In genomic region chr4:122099896-122100295, GRCh38 we compare ENCODE assay signal across 14 cellular contexts. TPM values are rescaled to one million over a fixed set of nuclear protein-coding genes. Genes with fewer than 3 reads are reported as not detected.
DNase-seq lines count a peak whose midpoint lies in the region; ATAC-seq, FAIRE-seq and TF ChIP-seq lines count a peak whose summit lies in the region.
"Had no signal": no experiment of that assay in that cellular context is flagged by ENCODE, and none has a peak within 500 bp of the region (broad histone marks: within the 10 kb centered on the region; RNA-seq: fewer than 3 reads in every experiment).

No MANE protein-coding gene starts in this region.

- H3F3A ChIP-seq in SK-N-SH (replicated peaks; ENCODE audit: insufficient read depth), result no peaks in the 10 kb centered on the region

- H3K9ac ChIP-seq in SK-N-SH, result no peak overlapping the region

- H3K4me3 ChIP-seq in epithelial cell of esophagus (ENCODE audit: low read length), result no peak overlapping the region
- H3K4me3 ChIP-seq in SK-N-SH (ENCODE audit: low read depth in 2 of 2, low read length in 1 of 2), result no peak overlapping the region
- H3K4me3 ChIP-seq: tibial nerve had no signal

- H3K9me2 ChIP-seq in SK-N-SH, result no peaks in the 10 kb centered on the region

- CTCF ChIA-PET in SK-N-SH (lab: Yijun Ruan, JAX), result no interaction called here

- no peaks in the 10 kb centered on the region; a peak in 1 of 4 replicates for H3K4me1 ChIP-seq in SK-N-SH (ENCODE audit: control insufficient read depth in 1 of 2, insufficient read depth in 2 of 2, low read depth in 1 of 2, low read length in 1 of 2)
- H3K4me1 ChIP-seq: tibial nerve had no signal

- POLR2A ChIA-PET in SK-N-SH (lab: Yijun Ruan, JAX), result no interaction called here

- TF ChIP-seq EP300 in SK-N-SH (IDR thresholded peaks at IDR 0.05; ENCODE audit: borderline replicate concordance in 1 of 2, low read depth in 1 of 2, low read length in 1 of 2), result no peak

- no peak overlapping the region for H2AFZ ChIP-seq in SK-N-SH (ENCODE audit: low read depth)

- ATAC-seq in GM21381 (IDR thresholded peaks at IDR 0.05; ENCODE audit: unreplicated experiment), result no peak
- ATAC-seq: naive thymus-derived CD8-positive, alpha-beta T cell had no signal

- TF ChIP-seq CTCF in epithelial cell of esophagus (IDR thresholded peaks at IDR 0.05; ENCODE audit: insufficient read depth, low read depth, low read length, missing control alignments) (no peak), SK-N-SH (IDR thresholded peaks at IDR 0.05) (no peak)

- H3K27ac ChIP-seq in SK-N-SH (ENCODE audit: low read depth in 2 of 2, low read length in 1 of 2), result no peak overlapping the region
- H3K27ac ChIP-seq: epithelial cell of prostate, tibial nerve had no signal

- no peaks in the 10 kb centered on the region for H4K20me1 ChIP-seq in SK-N-SH (ENCODE audit: insufficient read depth)

- WGBS in SK-N-SH (ENCODE audit: low lambda C conversion rate), result 4% methylated on average over 2 of the region's 2 CpGs

- H3K36me3 ChIP-seq in SK-N-SH (replicated peaks in 1 of 2; ENCODE audit: control insufficient read depth in 1 of 2, insufficient read depth in 2 of 2, low read length in 1 of 2), result no peaks in the 10 kb centered on the region
- H3K36me3 ChIP-seq: tibial nerve had no signal

- no peak for FAIRE-seq in H54 (lab: Jason Lieb, UNC)

- no peak overlapping the region for H3K4me2 ChIP-seq in SK-N-SH

- no peaks in the 10 kb centered on the region for H3K9me3 ChIP-seq in SK-N-SH
- H3K9me3 ChIP-seq: tibial nerve had no signal

- peaks cover 4% of the 10 kb centered on the region; the same call in 1 of the 2 replicates for H3K27me3 ChIP-seq in SK-N-SH (ENCODE audit: insufficient read depth)
- H3K27me3 ChIP-seq: tibial nerve had no signal

- no peak for TF ChIP-seq POLR2A in H54 (IDR thresholded peaks at IDR 0.05; ENCODE audit: low read depth, low read length)

- DNase-seq in EH (ENCODE audit: low read depth) (peak; percentile 91), M059J (ENCODE audit: low read depth) (peak; percentile 75), epithelial cell of esophagus (ENCODE audit: low read depth) (peak; percentile 13), myocyte (ENCODE audit: low read depth) (peak; percentile 39), SK-N-SH (no peak), NCI-H748 (lab: John Stamatoyannopoulos, UW; ENCODE audit: unreplicated experiment) (no peak), H54 (ENCODE audit: insufficient read length, low spot score) (no peak)
- DNase-seq: hippocampal formation; naive thymus-derived CD8-positive, alpha-beta T cell; SHP77; stimulated activated CD4-positive, alpha-beta T cell treated with anti-CD3 and anti-CD28 coated beads, Interleukin-1b, Interleukin-23, amount 100 ng/mL, for 48 hours had no signal

- TF ChIP-seq RAD21 in SK-N-SH (IDR thresholded peaks at IDR 0.05; ENCODE audit: low read length), result no peak

- no peaks in the 10 kb centered on the region for H3K79me2 ChIP-seq in SK-N-SH (ENCODE audit: insufficient read depth)

TF ChIP-seq in SK-N-SH, 30 proteins besides CTCF, POLR2A, EP300 and RAD21:
- no peak for TF ChIP-seq NRF1 (IDR thresholded peaks at IDR 0.05; ENCODE audit: low read depth, low read length)
- TF ChIP-seq REST (IDR thresholded peaks at IDR 0.05; ENCODE audit: low read depth, low read length), result no peak
- no peak for TF ChIP-seq ELF1 (IDR thresholded peaks at IDR 0.05)
- no peak for TF ChIP-seq TAF1 (IDR thresholded peaks at IDR 0.05; ENCODE audit: borderline replicate concordance, low read depth, low read length)
- no peak for TF ChIP-seq USF2 (IDR thresholded peaks at IDR 0.05; ENCODE audit: borderline replicate concordance, low read depth, low read length)
- TF ChIP-seq PBX3 (IDR thresholded peaks at IDR 0.05), result no peak
- no peak for TF ChIP-seq USF1 (IDR thresholded peaks at IDR 0.05; ENCODE audit: borderline replicate concordance, low read depth)
- no peak for TF ChIP-seq TEAD4 (IDR thresholded peaks at IDR 0.05; ENCODE audit: borderline replicate concordance, insufficient read depth)
- TF ChIP-seq NFIC (IDR thresholded peaks at IDR 0.05; ENCODE audit: borderline replicate concordance), result no peak
- TF ChIP-seq SIN3A (IDR thresholded peaks at IDR 0.05; ENCODE audit: borderline replicate concordance, low read depth, low read length), result no peak
- no peak for TF ChIP-seq RFX5 (IDR thresholded peaks at IDR 0.05; ENCODE audit: low read length)
- no peak for TF ChIP-seq TCF12 (IDR thresholded peaks at IDR 0.05)
- no peak for TF ChIP-seq POLR2AphosphoS5 (IDR thresholded peaks at IDR 0.05; ENCODE audit: low read depth, low read length)
- TF ChIP-seq GATA2 (CRISPR knock-in tag; IDR thresholded peaks at IDR 0.05), result no peak
- no peak for TF ChIP-seq JUND (IDR thresholded peaks at IDR 0.05)
- no peak for TF ChIP-seq YY1 (IDR thresholded peaks at IDR 0.05; ENCODE audit: low read depth)
- TF ChIP-seq FOXM1 (IDR thresholded peaks at IDR 0.05; ENCODE audit: low read depth), result no peak
- no peak for TF ChIP-seq MEF2A (IDR thresholded peaks at IDR 0.05; ENCODE audit: borderline replicate concordance, low read depth)
- no peak for TF ChIP-seq FOSL2 (IDR thresholded peaks at IDR 0.05; ENCODE audit: borderline replicate concordance, low read depth)
- TF ChIP-seq CHD2 (IDR thresholded peaks at IDR 0.05; ENCODE audit: low read length, partially characterized antibody), result no peak

RNA-seq across cellular contexts. Expression of gene BLTP1, which starts 52.2 kb away (rescaled TPM):
- total RNA-seq in M059J (2014; rRNA removed; shearing (Covaris generic)), result 11.2 and 16.5 TPM in 2 replicates
- total RNA-seq in myocyte, result 61.9 and 68.4 TPM in 2 replicates
- 12.2 TPM for polyA plus RNA-seq in myocyte (2012)
- 13.1 and 19.9 TPM in 2 replicates for polyA plus RNA-seq in SK-N-SH (2012; rRNA removed)
- 16.5 and 17.8 TPM in 2 replicates for polyA plus RNA-seq in SK-N-SH (2012; cell fraction: cytosol; rRNA removed)
- polyA plus RNA-seq in SK-N-SH (2012; cell fraction: nucleus; rRNA removed), result 15.6 and 42.4 TPM in 2 replicates

Comparison
In these comparisons a context has a peak if more than half of its experiments do, and no peak if none do; other contexts are left out.
1. DNase-seq: peak in EH (single experiment), M059J (single experiment), epithelial cell of esophagus (single experiment) and myocyte (single experiment); none in SK-N-SH (single experiment), NCI-H748 (single experiment) and H54 (single experiment).